ENCODE assay signal across 20 cellular contexts in genomic region chr12:68560823-68561422, GRCh38. TPM values are rescaled to one million over a fixed set of nuclear protein-coding genes. Genes with fewer than 3 reads are reported as not detected.
DNase-seq lines count a peak whose midpoint lies in the region; ATAC-seq, FAIRE-seq and TF ChIP-seq lines count a peak whose summit lies in the region.
"Had no signal": no experiment of that assay in that cellular context is flagged by ENCODE, and none has a peak within 500 bp of the region (broad histone marks: within the 10 kb centered on the region; RNA-seq: fewer than 3 reads in every experiment).

No MANE protein-coding gene starts in this region.

- no peak for TF ChIP-seq RAD21 in K562 (CRISPR knock-in tag; conservative IDR thresholded peaks at IDR 0.05 in 1 of 2, IDR thresholded peaks at IDR 0.05 in 1 of 2)

- POLR2A ChIA-PET in K562 (lab: Yijun Ruan, JAX), result interaction anchor here (0.6 to 1.6 kb wide), 3 partner anchors 18 to 652 kb away, joined by 3 to 4 read pairs (median 3); no protein-coding TSS in a partner anchor

- no peak for TF ChIP-seq EP300 in K562 (IDR thresholded peaks at IDR 0.05; ENCODE audit: low read length)

- H3K36me3 Mint-ChIP-seq in mesothelial cell of epicardium, result no peaks in the 10 kb centered on the region
- peaks cover 6% of the 10 kb centered on the region for H3K36me3 Mint-ChIP-seq in activated T-helper 1 cell treated with anti-CD3 and anti-CD28 coated beads, Interleukin-12 subunit alpha, Interleukin-12 subunit beta, Interleukin-2, Interleukin-4 antibody, amounts not matched to agents 30 ng/mL and 10 ng/mL and 1 ng/mL, durations not matched to agents 14 hours and 24 hours and 36 hours (ENCODE audit: low read depth)

- H3K4me1 ChIP-seq in left ventricle myocardium inferior, result peaks cover 13% of the 10 kb centered on the region
- H3K4me1 ChIP-seq in right atrium auricular region, result peaks cover 0 to 14% of the 10 kb centered on the region in 2 donors
- H3K4me1 ChIP-seq in K562 (replicated peaks in 1 of 2; ENCODE audit: control insufficient read depth in 2 of 2, insufficient read depth in 2 of 2, low read length in 2 of 2), result peaks cover 6 to 11% of the 10 kb centered on the region in 2 experiments; a peak in 4 of 5 replicates

- TF ChIP-seq POLR2A in K562 (conservative IDR thresholded peaks at IDR 0.05), result no peak

- H3K4me3 ChIP-seq in left ventricle myocardium inferior (no peak overlapping the region), right atrium auricular region (no peak overlapping the region), K562 (no peak overlapping the region)
- H3K4me3 ChIP-seq: adrenal gland; BLaER1 treated with 17β-estradiol and CSF1 and Interleukin-3, amounts not matched to agents 10 nM and 100 nM; HAP-1; mucosa of descending colon; stomach; transverse colon had no signal

- no peaks in the 10 kb centered on the region for H3K9me1 ChIP-seq in K562 (ENCODE audit: control insufficient read depth, insufficient read depth, low read length)

- intact Hi-C loops in left ventricle myocardium inferior (cut with micrococcal nuclease) (no loop called here), K562 (cut with micrococcal nuclease) (no loop called here)
- intact Hi-C loops in activated T-helper 1 cell treated with anti-CD3 and anti-CD28 coated beads, Interleukin-12 subunit alpha, Interleukin-12 subunit beta, Interleukin-2, Interleukin-4 antibody, amounts not matched to agents 30 ng/mL and 10 ng/mL and 1 ng/mL, durations not matched to agents 14 hours and 24 hours and 36 hours (cut with micrococcal nuclease), result no loop called here

- DNase-seq in left ventricle myocardium inferior (no peak), right atrium auricular region (ENCODE audit: low spot score) (no peak), K562 (ENCODE audit: extremely low read depth in 1 of 4, low spot score in 3 of 4) (no peak), mesothelial cell of epicardium (ENCODE audit: low spot score in 2 of 2, unreplicated experiment in 2 of 2) (no peak), COLO829 (ENCODE audit: low spot score) (no peak)
- no peak for DNase-seq in activated T-helper 1 cell treated with anti-CD3 and anti-CD28 coated beads, Interleukin-12 subunit alpha, Interleukin-12 subunit beta, Interleukin-2, Interleukin-4 antibody, amounts not matched to agents 30 ng/mL and 10 ng/mL and 1 ng/mL, durations not matched to agents 14 hours and 24 hours and 36 hours (ENCODE audit: low spot score)
- DNase-seq: activated CD8-positive, alpha-beta T cell treated with anti-CD3 and anti-CD28 coated beads for 36 hours; NCI-H187; NCI-H748 treated with DMSO at 0.1 percent for 48 hours; stomach; transverse colon had no signal

- ATAC-seq in K562 (no peak), GM18868 (IDR thresholded peaks at IDR 0.05; ENCODE audit: unreplicated experiment) (no peak), HG02970 (IDR thresholded peaks at IDR 0.05; ENCODE audit: low FRiP score, unreplicated experiment) (no peak)
- ATAC-seq: activated CD4-positive, CD25-positive, alpha-beta regulatory T cell treated with anti-CD3 and anti-CD28 coated beads, Interleukin-2, amount 50 U/mL, for 24 hours; activated CD8-positive, alpha-beta T cell treated with anti-CD3 and anti-CD28 coated beads for 36 hours had no signal

- TF ChIP-seq CTCF in left ventricle myocardium inferior (IDR thresholded peaks at IDR 0.05; ENCODE audit: borderline replicate concordance) (no peak), right atrium auricular region (IDR thresholded peaks at IDR 0.05) (no peak), K562 (IDR thresholded peaks at IDR 0.05 in 2 of 3, conservative IDR thresholded peaks at IDR 0.05 in 1 of 3; ENCODE audit: insufficient read depth in 2 of 3, low read depth in 1 of 3, low read length in 3 of 3) (no peak), mesothelial cell of epicardium (IDR thresholded peaks at IDR 0.05; ENCODE audit: unreplicated experiment) (no peak)

- H3K4me1 Mint-ChIP-seq in mesothelial cell of epicardium, result peaks cover 23% of the 10 kb centered on the region
- peaks cover 43% of the 10 kb centered on the region for H3K4me1 Mint-ChIP-seq in activated T-helper 1 cell treated with anti-CD3 and anti-CD28 coated beads, Interleukin-12 subunit alpha, Interleukin-12 subunit beta, Interleukin-2, Interleukin-4 antibody, amounts not matched to agents 30 ng/mL and 10 ng/mL and 1 ng/mL, durations not matched to agents 14 hours and 24 hours and 36 hours (ENCODE audit: low read depth)

- H3K9me3 ChIP-seq in left ventricle myocardium inferior (replicated peaks) (no peaks in the 10 kb centered on the region), right atrium auricular region (no peaks in the 10 kb centered on the region), K562 (replicated peaks; ENCODE audit: control insufficient read depth, insufficient read depth, low read depth, low read length) (no peaks in the 10 kb centered on the region)
- H3K9me3 ChIP-seq: adrenal gland, HAP-1, mucosa of descending colon, stomach, transverse colon had no signal

- H3K9ac ChIP-seq in K562 (ENCODE audit: insufficient read depth in 1 of 2, low read depth in 2 of 2, low read length in 2 of 2), result peak overlapping the region in 1 of 2 experiments; percentile 19; a peak in 1 of 4 replicates
- H3K9ac ChIP-seq: BLaER1 treated with 17β-estradiol and CSF1 and Interleukin-3, amounts not matched to agents 10 nM and 100 nM had no signal

- H3K27me3 Mint-ChIP-seq in mesothelial cell of epicardium (ENCODE audit: low read depth), result no peaks in the 10 kb centered on the region
- H3K27me3 Mint-ChIP-seq in activated T-helper 1 cell treated with anti-CD3 and anti-CD28 coated beads, Interleukin-12 subunit alpha, Interleukin-12 subunit beta, Interleukin-2, Interleukin-4 antibody, amounts not matched to agents 30 ng/mL and 10 ng/mL and 1 ng/mL, durations not matched to agents 14 hours and 24 hours and 36 hours (ENCODE audit: insufficient read depth), result peaks cover 4% of the 10 kb centered on the region
- H3K27me3 Mint-ChIP-seq: activated CD8-positive, alpha-beta T cell treated with anti-CD3 and anti-CD28 coated beads for 36 hours had no signal

- H3K4me2 ChIP-seq in K562 (ENCODE audit: insufficient read depth, low read length), result no peak overlapping the region

- H4K20me1 ChIP-seq in K562 (replicated peaks; ENCODE audit: control insufficient read depth, insufficient read depth, low read length), result no peaks in the 10 kb centered on the region
- H4K20me1 ChIP-seq: BLaER1 treated with 17β-estradiol and CSF1 and Interleukin-3, amounts not matched to agents 10 nM and 100 nM had no signal

- H3K4me3 Mint-ChIP-seq in mesothelial cell of epicardium, result no peak overlapping the region
- H3K4me3 Mint-ChIP-seq in activated T-helper 1 cell treated with anti-CD3 and anti-CD28 coated beads, Interleukin-12 subunit alpha, Interleukin-12 subunit beta, Interleukin-2, Interleukin-4 antibody, amounts not matched to agents 30 ng/mL and 10 ng/mL and 1 ng/mL, durations not matched to agents 14 hours and 24 hours and 36 hours, result no peak overlapping the region
- H3K4me3 Mint-ChIP-seq: activated CD8-positive, alpha-beta T cell treated with anti-CD3 and anti-CD28 coated beads for 36 hours had no signal

- CTCF ChIA-PET in K562 (lab: Yijun Ruan, JAX; ENCODE audit: low intra/inter-chr PET ratio), result no interaction called here

- H3K79me2 ChIP-seq in K562 (ENCODE audit: control insufficient read depth, insufficient read depth, low read length), result no peaks in the 10 kb centered on the region

- in situ Hi-C loops in K562 (cut with MboI), result no loop called here

- peak overlapping the region; percentile 75; the same call in 1 of the 2 replicates for H2AFZ ChIP-seq in K562 (ENCODE audit: low read depth, low read length)

- no peaks in the 10 kb centered on the region for H3K27me3 ChIP-seq in left ventricle myocardium inferior (ENCODE audit: low read depth)
- no peaks in the 10 kb centered on the region for H3K27me3 ChIP-seq in right atrium auricular region
- no peaks in the 10 kb centered on the region for H3K27me3 ChIP-seq in K562 (ENCODE audit: control insufficient read depth in 2 of 2, insufficient read depth in 2 of 2, low read length in 2 of 2)
- H3K27me3 ChIP-seq: adrenal gland; BLaER1 treated with 17β-estradiol and CSF1 and Interleukin-3, amounts not matched to agents 10 nM and 100 nM; stomach; transverse colon had no signal

- no peaks in the 10 kb centered on the region for H3K36me3 ChIP-seq in left ventricle myocardium inferior
- H3K36me3 ChIP-seq in right atrium auricular region, result no peaks in the 10 kb centered on the region
- H3K36me3 ChIP-seq in K562 (ENCODE audit: control insufficient read depth, insufficient read depth, low read length), result no peaks in the 10 kb centered on the region
- H3K36me3 ChIP-seq: adrenal gland; BLaER1 treated with 17β-estradiol and CSF1 and Interleukin-3, amounts not matched to agents 10 nM and 100 nM; HAP-1; stomach; transverse colon had no signal

- WGBS in K562 (ENCODE audit: insufficient coverage, low coverage, missing lambda C conversion rate), result 40% methylated on average over 6 of the region's 6 CpGs

- FAIRE-seq in K562 (lab: Jason Lieb, UNC), result no peak
- FAIRE-seq: D721Med, HTR-8/SVneo had no signal

- H3K27ac Mint-ChIP-seq in mesothelial cell of epicardium, result peak overlapping the region; percentile 21
- H3K27ac Mint-ChIP-seq in activated T-helper 1 cell treated with anti-CD3 and anti-CD28 coated beads, Interleukin-12 subunit alpha, Interleukin-12 subunit beta, Interleukin-2, Interleukin-4 antibody, amounts not matched to agents 30 ng/mL and 10 ng/mL and 1 ng/mL, durations not matched to agents 14 hours and 24 hours and 36 hours, result no peak overlapping the region
- H3K27ac Mint-ChIP-seq: activated CD8-positive, alpha-beta T cell treated with anti-CD3 and anti-CD28 coated beads for 36 hours had no signal

- BruUV-seq in K562 (replicated peaks; lab: Mats Ljungman, UMichigan), result no TSS peak

- H3K27ac ChIP-seq in left ventricle myocardium inferior (replicated peaks), result peak overlapping the region; percentile 63
- H3K27ac ChIP-seq in right atrium auricular region, result peak overlapping the region in 1 of 2 donors; percentile 57
- H3K27ac ChIP-seq in K562 (ENCODE audit: extremely low read depth, low read depth, low read length), result no peak overlapping the region

- no peaks in the 10 kb centered on the region for H3K9me3 Mint-ChIP-seq in mesothelial cell of epicardium
- no peaks in the 10 kb centered on the region for H3K9me3 Mint-ChIP-seq in activated T-helper 1 cell treated with anti-CD3 and anti-CD28 coated beads, Interleukin-12 subunit alpha, Interleukin-12 subunit beta, Interleukin-2, Interleukin-4 antibody, amounts not matched to agents 30 ng/mL and 10 ng/mL and 1 ng/mL, durations not matched to agents 14 hours and 24 hours and 36 hours
- H3K9me3 Mint-ChIP-seq: activated CD8-positive, alpha-beta T cell treated with anti-CD3 and anti-CD28 coated beads for 36 hours had no signal

RNA-seq across cellular contexts. Expression of gene RAP1B, which starts 49.8 kb away (rescaled TPM):
- 41.5 TPM for total RNA-seq in left ventricle myocardium inferior
- 10 to 100 TPM; 73.1 to 74.6 TPM for total RNA-seq in right atrium auricular region
- 72.2 and 246 TPM in 2 replicates for total RNA-seq in K562 (2011; cell fraction: chromatin; rRNA removed; ENCODE audit: low replicate concordance)
- 38.4 and 61.2 TPM in 2 replicates for total RNA-seq in K562 (2011; cell fraction: nucleolus; rRNA removed)
- 122 and 262 TPM in 2 replicates for total RNA-seq in K562 (2011; cell fraction: nucleoplasm; rRNA removed)
- total RNA-seq in K562 (2014; rRNA removed), result 133 and 157 TPM in 2 replicates
- total RNA-seq in K562 (2014; rRNA removed; fragmentation: Illumina TruSeq; extraction: Trizol), result 169 and 201 TPM in 2 replicates
- total RNA-seq in K562 (2015; rRNA removed; fragmentation: Illumina TruSeq; extraction: Trizol), result 168 and 191 TPM in 2 replicates
- total RNA-seq in K562 (2021), result 160 and 170 TPM in 2 replicates
- polyA plus RNA-seq in K562 (2011; rRNA removed), result 184 and 309 TPM in 2 replicates
- 76.5 and 110 TPM in 2 replicates for polyA plus RNA-seq in K562 (2011; cell fraction: cytosol; rRNA removed)
- 47.8 and 69.1 TPM in 2 replicates for polyA plus RNA-seq in K562 (2011; cell fraction: nucleus; rRNA removed)
- 168 and 212 TPM in 2 replicates for polyA plus RNA-seq in K562 (2012)
- polyA plus RNA-seq in K562 (2014; fragmentation: Illumina TruSeq; extraction: Trizol), result 263 and 309 TPM in 2 replicates
- polyA plus RNA-seq in K562 (2014; fragmentation: Nextera tagmentation; extraction: Ambion mirVana), result 100 to 1,000 TPM; 107 to 116 TPM
- 212 and 213 TPM in 2 replicates for polyA plus RNA-seq in K562 (2014; rRNA removed)
- 175 and 226 TPM in 2 replicates for polyA minus RNA-seq in K562 (2011; rRNA and poly(A)+ RNA removed)
- 60.5 and 94.7 TPM in 2 replicates for polyA minus RNA-seq in K562 (2011; cell fraction: cytosol; rRNA and poly(A)+ RNA removed)
- 33.7 and 49.9 TPM in 2 replicates for polyA minus RNA-seq in K562 (2011; cell fraction: nucleus; rRNA and poly(A)+ RNA removed)
- 107 to 114 TPM (median 110 TPM) in 3 replicates for total RNA-seq in mesothelial cell of epicardium
- 244 and 263 TPM in 2 replicates for total RNA-seq in activated T-helper 1 cell treated with anti-CD3 and anti-CD28 coated beads, Interleukin-12 subunit alpha, Interleukin-12 subunit beta, Interleukin-2, Interleukin-4 antibody, amounts not matched to agents 30 ng/mL and 10 ng/mL and 1 ng/mL, durations not matched to agents 14 hours and 24 hours and 36 hours
